Comparison of ENCODE assay signal across 19 cellular contexts in the genomic region with DNA sequence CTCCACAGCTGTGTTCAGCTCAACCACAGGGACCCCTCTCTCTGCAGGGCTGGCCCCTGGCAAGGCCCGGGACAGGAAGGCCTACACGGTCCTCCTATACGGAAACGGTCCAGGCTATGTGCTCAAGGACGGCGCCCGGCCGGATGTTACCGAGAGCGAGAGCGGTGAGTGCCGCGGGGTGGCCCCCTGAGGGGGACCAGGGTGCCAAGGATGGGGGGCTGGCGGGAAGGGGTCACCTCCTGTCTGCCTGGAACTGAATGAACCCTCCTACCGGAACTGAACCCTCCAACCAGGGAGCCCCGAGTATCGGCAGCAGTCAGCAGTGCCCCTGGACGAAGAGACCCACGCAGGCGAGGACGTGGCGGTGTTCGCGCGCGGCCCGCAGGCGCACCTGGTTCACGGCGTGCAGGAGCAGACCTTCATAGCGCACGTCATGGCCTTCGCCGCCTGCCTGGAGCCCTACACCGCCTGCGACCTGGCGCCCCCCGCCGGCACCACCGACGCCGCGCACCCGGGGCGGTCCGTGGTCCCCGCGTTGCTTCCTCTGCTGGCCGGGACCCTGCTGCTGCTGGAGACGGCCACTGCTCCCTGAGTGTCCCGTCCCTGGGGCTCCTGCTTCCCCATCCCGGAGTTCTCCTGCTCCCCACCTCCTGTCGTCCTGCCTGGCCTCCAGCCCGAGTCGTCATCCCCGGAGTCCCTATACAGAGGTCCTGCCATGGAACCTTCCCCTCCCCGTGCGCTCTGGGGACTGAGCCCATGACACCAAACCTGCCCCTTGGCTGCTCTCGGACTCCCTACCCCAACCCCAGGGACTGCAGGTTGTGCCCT. TPM values are rescaled to one million over a fixed set of nuclear protein-coding genes. Genes with fewer than 3 reads are reported as not detected.
DNase-seq lines count a peak whose midpoint lies in the region; ATAC-seq and TF ChIP-seq lines count a peak whose summit lies in the region.
"Not testable (repeated sequence)": the region's sequence is repeated elsewhere in the genome, so short reads cannot be mapped to it uniquely, and the experiment has no call there.
"Had no signal": no experiment of that assay in that cellular context is flagged by ENCODE, and none has a peak within 500 bp of the region (broad histone marks: within the 10 kb centered on the region; RNA-seq: fewer than 3 reads in every experiment).

No MANE protein-coding gene starts in this region.

- not testable (repeated sequence) for H3K9me3 ChIP-seq in mucosa of descending colon

- H3K4me3 ChIP-seq in mucosa of descending colon, result not testable (repeated sequence)

- not testable (repeated sequence) for TF ChIP-seq CTCF in chondrocyte (IDR thresholded peaks at IDR 0.05); mucosa of descending colon (IDR thresholded peaks at IDR 0.05)

- H3K36me3 Mint-ChIP-seq in activated CD4-positive, alpha-beta T cell treated with anti-CD3 and anti-CD28 coated beads for 36 hours (ENCODE audit: low read depth); activated T-cell treated with anti-CD3 and anti-CD28 coated beads, Interleukin-2, amount 50 U/mL, for 72 hours (ENCODE audit: insufficient read depth in 2 of 2); chondrocyte (ENCODE audit: low read depth): not testable (repeated sequence)

- CTCF ChIA-PET in activated CD4-positive, alpha-beta T cell treated with anti-CD3 and anti-CD28 coated beads for 36 hours (lab: Charles Lee), result not testable (repeated sequence)

- DNase-seq in DMS53 (lab: John Stamatoyannopoulos, UW) (peak; percentile 46), HuH-7 (ENCODE audit: low spot score) (peak; percentile 37), chondrocyte (ENCODE audit: low spot score) (peak; percentile 72)
- DNase-seq in activated CD4-positive, alpha-beta T cell treated with anti-CD3 and anti-CD28 coated beads for 36 hours, result peak; percentile 62
- DNase-seq in activated T-cell treated with anti-CD3 and anti-CD28 coated beads, Interleukin-2, amount 50 U/mL, for 72 hours, result peak; percentile 28 to 40
- not testable (repeated sequence) for DNase-seq in mucosa of descending colon
- DNase-seq in stimulated activated CD4-positive, alpha-beta T cell treated with anti-CD3 and anti-CD28 coated beads, Interleukin-15, amount 100 ng/mL, for 24 hours, result peak; percentile 39

- intact Hi-C loops in activated CD4-positive, alpha-beta T cell treated with anti-CD3 and anti-CD28 coated beads for 36 hours (cut with DNase I, micrococcal nuclease); mucosa of descending colon (cut with DNase I, micrococcal nuclease): not testable (repeated sequence)

- H3K4me1 ChIP-seq in mucosa of descending colon (ENCODE audit: low read depth), result not testable (repeated sequence)

- H3K4me1 Mint-ChIP-seq in activated CD4-positive, alpha-beta T cell treated with anti-CD3 and anti-CD28 coated beads for 36 hours; activated T-cell treated with anti-CD3 and anti-CD28 coated beads, Interleukin-2, amount 50 U/mL, for 72 hours (ENCODE audit: low read depth): not testable (repeated sequence)
- H3K4me1 Mint-ChIP-seq in chondrocyte (ENCODE audit: low read depth), result peaks cover 13% of the 10 kb centered on the region

- not testable (repeated sequence) for H3K36me3 ChIP-seq in mucosa of descending colon (ENCODE audit: low read depth)

- ATAC-seq in activated CD4-positive, alpha-beta T cell treated with anti-CD3 and anti-CD28 coated beads for 36 hours, result peak; percentile 85
- ATAC-seq in activated T-cell treated with anti-CD3 and anti-CD28 coated beads, Interleukin-2, amount 50 U/mL, for 72 hours (replicated peaks in 1 of 2), result peak; percentile 74 to 83
- peak; percentile 16 for ATAC-seq in mucosa of descending colon

- peak overlapping the region; percentile 32 for H3K4me3 Mint-ChIP-seq in activated CD4-positive, alpha-beta T cell treated with anti-CD3 and anti-CD28 coated beads for 36 hours
- peak overlapping the region; percentile 24 to 31 for H3K4me3 Mint-ChIP-seq in activated T-cell treated with anti-CD3 and anti-CD28 coated beads, Interleukin-2, amount 50 U/mL, for 72 hours
- not testable (repeated sequence) for H3K4me3 Mint-ChIP-seq in chondrocyte (ENCODE audit: unreplicated experiment)

- H3K27ac Mint-ChIP-seq in activated CD4-positive, alpha-beta T cell treated with anti-CD3 and anti-CD28 coated beads for 36 hours, result peak overlapping the region; percentile 60
- H3K27ac Mint-ChIP-seq in activated T-cell treated with anti-CD3 and anti-CD28 coated beads, Interleukin-2, amount 50 U/mL, for 72 hours; chondrocyte (ENCODE audit: unreplicated experiment): not testable (repeated sequence)

- H3K9me3 Mint-ChIP-seq in activated CD4-positive, alpha-beta T cell treated with anti-CD3 and anti-CD28 coated beads for 36 hours (ENCODE audit: low read depth); activated T-cell treated with anti-CD3 and anti-CD28 coated beads, Interleukin-2, amount 50 U/mL, for 72 hours; chondrocyte (ENCODE audit: low read depth): not testable (repeated sequence)

- peaks cover 34% of the 10 kb centered on the region for H3K27me3 Mint-ChIP-seq in activated CD4-positive, alpha-beta T cell treated with anti-CD3 and anti-CD28 coated beads for 36 hours
- peaks cover 17% of the 10 kb centered on the region for H3K27me3 Mint-ChIP-seq in activated T-cell treated with anti-CD3 and anti-CD28 coated beads, Interleukin-2, amount 50 U/mL, for 72 hours (ENCODE audit: low read depth)
- H3K27me3 Mint-ChIP-seq in chondrocyte (ENCODE audit: low read depth), result peaks cover 15% of the 10 kb centered on the region

- POLR2A ChIA-PET in activated CD4-positive, alpha-beta T cell treated with anti-CD3 and anti-CD28 coated beads for 36 hours (lab: Charles Lee), result not testable (repeated sequence)

RNA-seq across cellular contexts. Expression of a gene that starts 2.9 kb away (rescaled TPM):
- total RNA-seq in activated CD4-positive, alpha-beta T cell treated with anti-CD3 and anti-CD28 coated beads for 36 hours, result not detected
- total RNA-seq in activated T-cell treated with anti-CD3 and anti-CD28 coated beads, Interleukin-2, amount 50 U/mL, for 72 hours, result not detected
- not detected in 3 replicates for total RNA-seq in chondrocyte
- total RNA-seq in mucosa of descending colon, result 1 to 10 TPM in 1 of 3 donors, not detected in 2; 1.2 TPM
- total RNA-seq: adrenal gland; fibroblast of lung; IMR-90; left cardiac atrium; NCI-H460; occipital lobe; pulmonary artery endothelial cell; skeletal muscle tissue; suprapubic skin; T-helper 2 cell treated with Interferon-gamma antibody and Interleukin-4, amounts not matched to agents 100 ng/mL and 5 ng/mL, for 36 hours; urinary bladder had no signal

RNA-seq across cellular contexts. Expression of a gene that starts 25.2 kb away (rescaled TPM):
- total RNA-seq in activated CD4-positive, alpha-beta T cell treated with anti-CD3 and anti-CD28 coated beads for 36 hours, result not detected
- not detected for total RNA-seq in activated T-cell treated with anti-CD3 and anti-CD28 coated beads, Interleukin-2, amount 50 U/mL, for 72 hours
- total RNA-seq in chondrocyte, result not detected in 3 replicates
- total RNA-seq in mucosa of descending colon, result 1 to 10 TPM in 1 of 3 donors, under 1 TPM in 2; 0.54 to 8.1 (median 0.61) TPM
- total RNA-seq: adrenal gland; body of pancreas; fibroblast of lung; IMR-90; left cardiac atrium; NCI-H460; occipital lobe; pulmonary artery endothelial cell; skeletal muscle tissue; suprapubic skin; T-helper 2 cell treated with Interferon-gamma antibody and Interleukin-4, amounts not matched to agents 100 ng/mL and 5 ng/mL, for 36 hours; urinary bladder had no signal

Comparison
In these comparisons a context has a peak if more than half of its experiments do, and no peak if none do; other contexts are left out.
1. ATAC-seq: peak in every context shown above with its lines; median percentile 85 in activated CD4-positive, alpha-beta T cell treated with anti-CD3 and anti-CD28 coated beads for 36 hours; 78 in activated T-cell treated with anti-CD3 and anti-CD28 coated beads, Interleukin-2, amount 50 U/mL, for 72 hours; 16 in mucosa of descending colon.